In genomic region chr11:75597636-75598035, GRCh38 we compare ENCODE assay signal across 9 cellular contexts. TPM values are rescaled to one million over a fixed set of nuclear protein-coding genes. Genes with fewer than 3 reads are reported as not detected.
DNase-seq lines count a peak whose midpoint lies in the region; ATAC-seq, FAIRE-seq and TF ChIP-seq lines count a peak whose summit lies in the region.
"Had no signal": no experiment of that assay in that cellular context is flagged by ENCODE, and none has a peak within 500 bp of the region (broad histone marks: within the 10 kb centered on the region; RNA-seq: fewer than 3 reads in every experiment).

No MANE protein-coding gene starts in this region.

- H3K27me3 Mint-ChIP-seq in CD4-positive, alpha-beta T cell, result no peaks in the 10 kb centered on the region

- POLR2A ChIA-PET in SK-N-SH (lab: Yijun Ruan, JAX), result interaction anchor here (1.4 kb wide), 1 partner anchor 14 kb away, joined by 8 read pairs; no protein-coding TSS in a partner anchor
- POLR2A ChIA-PET in CD4-positive, alpha-beta T cell (lab: Charles Lee), result no interaction called here

- H3K4me1 ChIP-seq in SK-N-SH (ENCODE audit: control insufficient read depth in 1 of 2, insufficient read depth in 2 of 2, low read depth in 1 of 2, low read length in 1 of 2) (peaks cover 5 to 17% of the 10 kb centered on the region in 2 experiments; a peak in 3 of 4 replicates), keratinocyte (ENCODE audit: control insufficient read depth, extremely low read depth, insufficient read depth, low read length) (no peaks in the 10 kb centered on the region)

- no peaks in the 10 kb centered on the region for H3K36me3 Mint-ChIP-seq in CD4-positive, alpha-beta T cell (ENCODE audit: low read depth)

- H3K4me3 Mint-ChIP-seq in CD4-positive, alpha-beta T cell, result no peak overlapping the region

- H4K20me1 ChIP-seq in SK-N-SH (ENCODE audit: insufficient read depth) (no peaks in the 10 kb centered on the region), keratinocyte (ENCODE audit: control insufficient read depth, extremely low read depth, insufficient read depth, low read length) (no peaks in the 10 kb centered on the region)

- H3K4me3 ChIP-seq in GM12865 (ENCODE audit: low read depth, low read length) (no peak overlapping the region), LNCaP clone FGC (ENCODE audit: low read depth, low read length) (no peak overlapping the region), SK-N-SH (ENCODE audit: low read depth in 2 of 2, low read length in 1 of 2) (no peak overlapping the region; a peak in 1 of 4 replicates), keratinocyte (ENCODE audit: control insufficient read depth in 2 of 3, extremely low read depth in 1 of 3, insufficient read depth in 2 of 3, low read depth in 1 of 3, low read length in 3 of 3) (no peak overlapping the region)

- dilution Hi-C loops in keratinocyte (cut with MboI; ENCODE audit: extremely low pct_ligation_motif_present, low sequenced_read_pairs), result no loop called here

- no peaks in the 10 kb centered on the region for H3K9me3 Mint-ChIP-seq in CD4-positive, alpha-beta T cell

- CTCF ChIA-PET in SK-N-SH (lab: Yijun Ruan, JAX), result interaction anchor here (0.7 to 3.0 kb wide), 23 partner anchors 9 to 229 kb away, joined by 3 to 28 read pairs (median 5); partner anchors contain the start of gene MAP6
- CTCF ChIA-PET in CD4-positive, alpha-beta T cell (lab: Charles Lee), result no interaction called here

- H2AFZ ChIP-seq in SK-N-SH (ENCODE audit: low read depth) (no peak overlapping the region), keratinocyte (ENCODE audit: control insufficient read depth, low read length) (no peak overlapping the region)

- TF ChIP-seq RAD21 in SK-N-SH (IDR thresholded peaks at IDR 0.05; ENCODE audit: low read length), result peak; percentile 79

- DNase-seq in GM12865 (ENCODE audit: low read depth) (peak; percentile 57), LNCaP clone FGC (ENCODE audit: low read depth) (no peak), SK-N-SH (peak; percentile 78), keratinocyte (ENCODE audit: low read depth, low spot score) (no peak), GM03348 (ENCODE audit: low spot score) (no peak)
- DNase-seq in CD4-positive, alpha-beta T cell, result no peak

- peaks cover 4% of the 10 kb centered on the region for H3K4me1 Mint-ChIP-seq in CD4-positive, alpha-beta T cell (ENCODE audit: low read depth)

- no peaks in the 10 kb centered on the region for H3K9me3 ChIP-seq in SK-N-SH
- no peaks in the 10 kb centered on the region for H3K9me3 ChIP-seq in keratinocyte (ENCODE audit: control insufficient read depth, low read depth, low read length)
- H3K9me3 ChIP-seq in CD4-positive, alpha-beta T cell (ENCODE audit: control insufficient read depth, low read length), result no peaks in the 10 kb centered on the region

- H3K27me3 ChIP-seq in SK-N-SH (ENCODE audit: insufficient read depth) (no peaks in the 10 kb centered on the region), keratinocyte (ENCODE audit: control insufficient read depth, extremely low read depth, insufficient read depth, low read length) (no peaks in the 10 kb centered on the region)
- H3K27me3 ChIP-seq in CD4-positive, alpha-beta T cell (ENCODE audit: control insufficient read depth, insufficient read depth, low read length), result no peaks in the 10 kb centered on the region

- 57% methylated on average over 4 of the region's 4 CpGs for WGBS in SK-N-SH (ENCODE audit: low lambda C conversion rate)

- H3F3A ChIP-seq in SK-N-SH (replicated peaks; ENCODE audit: insufficient read depth), result no peaks in the 10 kb centered on the region

- no peaks in the 10 kb centered on the region for H3K36me3 ChIP-seq in SK-N-SH (replicated peaks in 1 of 2; ENCODE audit: control insufficient read depth in 1 of 2, insufficient read depth in 2 of 2, low read length in 1 of 2)
- no peaks in the 10 kb centered on the region for H3K36me3 ChIP-seq in keratinocyte (ENCODE audit: control insufficient read depth in 2 of 2, extremely low read depth in 1 of 2, insufficient read depth in 2 of 2, low read length in 2 of 2)

- ATAC-seq in GM19351 (IDR thresholded peaks at IDR 0.05; ENCODE audit: unreplicated experiment) (no peak), HG02678 (IDR thresholded peaks at IDR 0.05; ENCODE audit: unreplicated experiment) (no peak)
- no peak for ATAC-seq in CD4-positive, alpha-beta T cell (ENCODE audit: poor library complexity)

- H3K79me2 ChIP-seq in SK-N-SH (ENCODE audit: insufficient read depth) (no peaks in the 10 kb centered on the region), keratinocyte (ENCODE audit: control insufficient read depth, insufficient read depth, low read length) (no peaks in the 10 kb centered on the region)

- TF ChIP-seq EP300 in SK-N-SH (IDR thresholded peaks at IDR 0.05; ENCODE audit: borderline replicate concordance in 1 of 2, low read depth in 1 of 2, low read length in 1 of 2), result no peak

- H3K27ac Mint-ChIP-seq in CD4-positive, alpha-beta T cell, result no peak overlapping the region

- no peaks in the 10 kb centered on the region for H3K9me1 ChIP-seq in keratinocyte (ENCODE audit: control insufficient read depth, extremely low read depth, insufficient read depth, low read length)

- no peak for FAIRE-seq in keratinocyte (lab: Jason Lieb, UNC)
- FAIRE-seq: TTC549 had no signal

- H3K4me2 ChIP-seq in SK-N-SH (no peak overlapping the region), keratinocyte (ENCODE audit: control insufficient read depth, extremely low read depth, insufficient read depth, low read depth, low read length) (no peak overlapping the region)

- no peaks in the 10 kb centered on the region for H3K9me2 ChIP-seq in SK-N-SH

- TF ChIP-seq CTCF in GM12865 (IDR thresholded peaks at IDR 0.05; ENCODE audit: insufficient read depth, low read depth, low read length, missing control alignments) (peak; percentile 69), LNCaP clone FGC (IDR thresholded peaks at IDR 0.05; ENCODE audit: control insufficient read depth, extremely low read depth, insufficient read depth) (peak; percentile 62), SK-N-SH (IDR thresholded peaks at IDR 0.05) (peak; percentile 65), keratinocyte (optimal IDR thresholded peaks at IDR 0.05 in 1 of 3, IDR thresholded peaks at IDR 0.05 in 1 of 3, conservative IDR thresholded peaks at IDR 0.05 in 1 of 3; ENCODE audit: extremely low read depth in 1 of 3, insufficient read depth in 2 of 3, low read length in 3 of 3) (peak; percentile 67 to 90 (median 76))
- TF ChIP-seq CTCF in CD4-positive, alpha-beta T cell (IDR thresholded peaks at IDR 0.05), result no peak

- intact Hi-C loops in CD4-positive, alpha-beta T cell (cut with DNase I, micrococcal nuclease), result no loop called here

- H3K27ac ChIP-seq in SK-N-SH (ENCODE audit: low read depth in 2 of 2, low read length in 1 of 2) (no peak overlapping the region), keratinocyte (ENCODE audit: control insufficient read depth, insufficient read depth, low read length) (no peak overlapping the region)
- H3K27ac ChIP-seq in CD4-positive, alpha-beta T cell (ENCODE audit: low read depth, low read length), result no peak overlapping the region

- H3K9ac ChIP-seq in SK-N-SH (no peak overlapping the region), keratinocyte (ENCODE audit: control insufficient read depth, extremely low read depth, insufficient read depth, low read length) (no peak overlapping the region)

TF ChIP-seq in SK-N-SH, 30 proteins besides CTCF, POLR2A, EP300 and RAD21:
- TF ChIP-seq EZH2phosphoT487 (IDR thresholded peaks at IDR 0.05; ENCODE audit: borderline replicate concordance, low read depth), result no peak
- TF ChIP-seq SMC3 (IDR thresholded peaks at IDR 0.05; ENCODE audit: low read depth, low read length), result peak; percentile 80

RNA-seq across cellular contexts. Expression of gene SERPINH1, which starts 35.6 kb away (rescaled TPM):
- 221 and 293 TPM in 2 replicates for polyA plus RNA-seq in SK-N-SH (2012; rRNA removed)
- polyA plus RNA-seq in SK-N-SH (2012; cell fraction: cytosol; rRNA removed), result 145 and 210 TPM in 2 replicates
- polyA plus RNA-seq in SK-N-SH (2012; cell fraction: nucleus; rRNA removed), result 282 and 307 TPM in 2 replicates
- 131 to 152 TPM (median 136 TPM) in 3 replicates for polyA plus RNA-seq in keratinocyte
- 21.2 TPM for polyA plus RNA-seq in keratinocyte (2011; ENCODE audit: low read depth)
- 55.7 and 96.8 TPM in 2 replicates for polyA plus RNA-seq in keratinocyte (2011; cell fraction: cytosol; rRNA removed)
- 222 and 300 TPM in 2 replicates for polyA plus RNA-seq in keratinocyte (2011; cell fraction: nucleus; rRNA removed)
- 44.1 and 204 TPM in 2 replicates for polyA plus RNA-seq in keratinocyte (2012; ENCODE audit: low replicate concordance)
- 94.3 to 326 TPM (median 110 TPM) in 3 replicates for polyA minus RNA-seq in keratinocyte
- 352 TPM for polyA minus RNA-seq in keratinocyte (2011; cell fraction: cytosol; rRNA and poly(A)+ RNA removed)
- polyA minus RNA-seq in keratinocyte (2011; cell fraction: nucleus; rRNA and poly(A)+ RNA removed), result 249 and 254 TPM in 2 replicates
- 1 to 10 TPM; 3.5 to 4.1 TPM for total RNA-seq in CD4-positive, alpha-beta T cell

Comparison
In these comparisons a context has a peak if more than half of its experiments do, and no peak if none do; other contexts are left out.
1. DNase-seq: peak in GM12865 (single experiment) and SK-N-SH (single experiment); none in LNCaP clone FGC (single experiment), keratinocyte (single experiment), GM03348 (single experiment) and CD4-positive, alpha-beta T cell (0 of 10).